In genomic region chr5:131747180-131748105, GRCh38 we compare ENCODE assay signal across 9 cellular contexts. TPM values are rescaled to one million over a fixed set of nuclear protein-coding genes. Genes with fewer than 3 reads are reported as not detected.
A peak's percentile ranks its signal among the peaks of the same experiment; 100 is the strongest.
DNase-seq lines count a peak whose midpoint lies in the region; ATAC-seq, FAIRE-seq and TF ChIP-seq lines count a peak whose summit lies in the region.
"Had no signal": no experiment of that assay in that cellular context is flagged by ENCODE, and none has a peak within 500 bp of the region (broad histone marks: within the 10 kb centered on the region; RNA-seq: fewer than 3 reads in every experiment).

No MANE protein-coding gene starts in this region.

- peak overlapping the region; percentile 97 for H3K27ac Mint-ChIP-seq in activated naive CD4-positive, alpha-beta T cell treated with anti-CD3 and anti-CD28 coated beads, Interleukin-2, amount 10 ng/mL, durations not matched to agents 7 days and 5 days
- H3K27ac Mint-ChIP-seq in activated T-helper 17 cell treated with anti-CD3 and anti-CD28 coated beads, Interleukin-2, amount 50 U/mL, for 72 hours = peak overlapping the region; percentile 29
- peak overlapping the region; percentile 84 for H3K27ac Mint-ChIP-seq in stimulated activated naive CD8-positive, alpha-beta T cell treated with anti-CD3 and anti-CD28 coated beads, Interleukin-15, Interleukin-2, amounts not matched to agents 100 ng/mL and 50 ng/mL, for 24 hours

- H3K4me3 ChIP-seq in aorta (ENCODE audit: low read length in 2 of 2) (no peak overlapping the region), kidney (ENCODE audit: low read length in 2 of 2) (no peak overlapping the region)

- H3K9ac ChIP-seq in kidney (ENCODE audit: low read length in 2 of 2) = no peak overlapping the region

- DNase-seq in activated naive CD4-positive, alpha-beta T cell treated with anti-CD3 and anti-CD28 coated beads, Interleukin-2, amount 10 ng/mL, durations not matched to agents 7 days and 5 days = no peak
- no peak for DNase-seq in activated naive CD4-positive, alpha-beta T cell treated with Interleukin-2 at 50 U/mL for 16 hours
- no peak for DNase-seq in aorta
- DNase-seq in kidney = no peak
- DNase-seq in caudate nucleus (lab: John Stamatoyannopoulos, UW) = no peak

- CTCF ChIA-PET in activated naive CD4-positive, alpha-beta T cell treated with anti-CD3 and anti-CD28 coated beads, Interleukin-2, amount 10 ng/mL, durations not matched to agents 7 days and 5 days (lab: Charles Lee) = no interaction called here

- H3K4me1 ChIP-seq in aorta (ENCODE audit: control insufficient read depth in 1 of 2, insufficient read depth in 2 of 2, low read length in 2 of 2) (no peaks in the 10 kb centered on the region), kidney (ENCODE audit: control insufficient read depth in 1 of 2, insufficient read depth in 1 of 2, low read depth in 1 of 2, low read length in 2 of 2) (no peaks in the 10 kb centered on the region)

- H3K4me3 Mint-ChIP-seq in activated naive CD4-positive, alpha-beta T cell treated with anti-CD3 and anti-CD28 coated beads, Interleukin-2, amount 10 ng/mL, durations not matched to agents 7 days and 5 days = peak overlapping the region; percentile 37
- peak overlapping the region; percentile 48 for H3K4me3 Mint-ChIP-seq in activated T-helper 17 cell treated with anti-CD3 and anti-CD28 coated beads, Interleukin-2, amount 50 U/mL, for 72 hours
- H3K4me3 Mint-ChIP-seq in stimulated activated naive CD8-positive, alpha-beta T cell treated with anti-CD3 and anti-CD28 coated beads, Interleukin-15, Interleukin-2, amounts not matched to agents 100 ng/mL and 50 ng/mL, for 24 hours = peak overlapping the region; percentile 63

- peak; percentile 56 for ATAC-seq in HG03442 (IDR thresholded peaks at IDR 0.05; ENCODE audit: unreplicated experiment)
- peak; percentile 94 for ATAC-seq in activated T-helper 17 cell treated with anti-CD3 and anti-CD28 coated beads, Interleukin-2, amount 50 U/mL, for 72 hours (replicated peaks)
- ATAC-seq in aorta (ENCODE audit: low FRiP score) = no peak

- H3K27me3 Mint-ChIP-seq in activated naive CD4-positive, alpha-beta T cell treated with anti-CD3 and anti-CD28 coated beads, Interleukin-2, amount 10 ng/mL, durations not matched to agents 7 days and 5 days = no peaks in the 10 kb centered on the region
- H3K27me3 Mint-ChIP-seq in activated T-helper 17 cell treated with anti-CD3 and anti-CD28 coated beads, Interleukin-2, amount 50 U/mL, for 72 hours = no peaks in the 10 kb centered on the region
- H3K27me3 Mint-ChIP-seq in stimulated activated naive CD8-positive, alpha-beta T cell treated with anti-CD3 and anti-CD28 coated beads, Interleukin-15, Interleukin-2, amounts not matched to agents 100 ng/mL and 50 ng/mL, for 24 hours = no peaks in the 10 kb centered on the region

- H3K36me3 ChIP-seq in aorta (ENCODE audit: control insufficient read depth in 1 of 2, insufficient read depth in 2 of 2, low read length in 1 of 2) = peaks cover 0 to 12% of the 10 kb centered on the region in 2 donors
- H3K36me3 ChIP-seq in kidney (ENCODE audit: control insufficient read depth in 1 of 2, insufficient read depth in 2 of 2, low read length in 2 of 2) = peaks cover 4 to 6% of the 10 kb centered on the region in 2 donors

- H3K9me3 ChIP-seq in aorta (ENCODE audit: control insufficient read depth, low read length) (no peaks in the 10 kb centered on the region), kidney (ENCODE audit: control insufficient read depth in 1 of 2, low read length in 2 of 2) (no peaks in the 10 kb centered on the region)

- no peaks in the 10 kb centered on the region for H3K27me3 ChIP-seq in aorta (ENCODE audit: control insufficient read depth in 1 of 2, insufficient read depth in 2 of 2, low read length in 1 of 2)

- peaks cover 47% of the 10 kb centered on the region for H3K36me3 Mint-ChIP-seq in activated naive CD4-positive, alpha-beta T cell treated with anti-CD3 and anti-CD28 coated beads, Interleukin-2, amount 10 ng/mL, durations not matched to agents 7 days and 5 days
- H3K36me3 Mint-ChIP-seq in activated T-helper 17 cell treated with anti-CD3 and anti-CD28 coated beads, Interleukin-2, amount 50 U/mL, for 72 hours (ENCODE audit: low read depth) = peaks cover 23% of the 10 kb centered on the region
- H3K36me3 Mint-ChIP-seq in stimulated activated naive CD8-positive, alpha-beta T cell treated with anti-CD3 and anti-CD28 coated beads, Interleukin-15, Interleukin-2, amounts not matched to agents 100 ng/mL and 50 ng/mL, for 24 hours (ENCODE audit: low read depth) = peaks cover 34% of the 10 kb centered on the region

- H3K9me3 Mint-ChIP-seq in activated naive CD4-positive, alpha-beta T cell treated with anti-CD3 and anti-CD28 coated beads, Interleukin-2, amount 10 ng/mL, durations not matched to agents 7 days and 5 days = no peaks in the 10 kb centered on the region
- H3K9me3 Mint-ChIP-seq in activated T-helper 17 cell treated with anti-CD3 and anti-CD28 coated beads, Interleukin-2, amount 50 U/mL, for 72 hours = no peaks in the 10 kb centered on the region
- no peaks in the 10 kb centered on the region for H3K9me3 Mint-ChIP-seq in stimulated activated naive CD8-positive, alpha-beta T cell treated with anti-CD3 and anti-CD28 coated beads, Interleukin-15, Interleukin-2, amounts not matched to agents 100 ng/mL and 50 ng/mL, for 24 hours

- TF ChIP-seq CTCF in kidney (IDR thresholded peaks at IDR 0.05; ENCODE audit: borderline replicate concordance, extremely low read depth, insufficient read depth) = no peak

- no peak for FAIRE-seq in kidney (lab: Jason Lieb, UNC)

- intact Hi-C loops in aorta (cut with DNase I) (no loop called here), kidney (cut with DNase I) (no loop called here)

- WGBS in aorta, 2 donors = 87 to 91% methylated on average over 6 of the region's 6 CpGs

- peaks cover 44% of the 10 kb centered on the region for H3K4me1 Mint-ChIP-seq in activated naive CD4-positive, alpha-beta T cell treated with anti-CD3 and anti-CD28 coated beads, Interleukin-2, amount 10 ng/mL, durations not matched to agents 7 days and 5 days
- H3K4me1 Mint-ChIP-seq in activated T-helper 17 cell treated with anti-CD3 and anti-CD28 coated beads, Interleukin-2, amount 50 U/mL, for 72 hours = peaks cover 24% of the 10 kb centered on the region
- H3K4me1 Mint-ChIP-seq in stimulated activated naive CD8-positive, alpha-beta T cell treated with anti-CD3 and anti-CD28 coated beads, Interleukin-15, Interleukin-2, amounts not matched to agents 100 ng/mL and 50 ng/mL, for 24 hours (ENCODE audit: low read depth) = peaks cover 40% of the 10 kb centered on the region

- no peak overlapping the region for H3K27ac ChIP-seq in aorta (ENCODE audit: low read depth in 1 of 2, low read length in 2 of 2)
- no peak overlapping the region for H3K27ac ChIP-seq in kidney (ENCODE audit: low read depth in 2 of 2, low read length in 2 of 2)
- no peak overlapping the region for H3K27ac ChIP-seq in caudate nucleus (ENCODE audit: low read depth, low read length)
- H3K27ac ChIP-seq: C4-2B had no signal

RNA-seq across cellular contexts. Expression of gene FNIP1, which starts 49.4 kb away (rescaled TPM):
- total RNA-seq in activated T-helper 17 cell treated with anti-CD3 and anti-CD28 coated beads, Interleukin-2, amount 50 U/mL, for 72 hours = 10 to 100 TPM; 17.5 to 30.4 TPM
- total RNA-seq in aorta (10 to 100 TPM; 43.2 to 50.0 TPM), kidney (31.1 TPM)
- polyA plus RNA-seq in aorta (1 to 10 TPM; 4.0 to 5.9 TPM), kidney (ENCODE audit: insufficient read depth, low read depth, low replicate concordance) (2.9 TPM)

Comparison
In these comparisons a context has a peak if more than half of its experiments do, and no peak if none do; other contexts are left out.
1. H3K27ac Mint-ChIP-seq: peak in every context shown above with its lines; median percentile 97 in activated naive CD4-positive, alpha-beta T cell treated with anti-CD3 and anti-CD28 coated beads, Interleukin-2, amount 10 ng/mL, durations not matched to agents 7 days and 5 days; 84 in stimulated activated naive CD8-positive, alpha-beta T cell treated with anti-CD3 and anti-CD28 coated beads, Interleukin-15, Interleukin-2, amounts not matched to agents 100 ng/mL and 50 ng/mL, for 24 hours; 29 in activated T-helper 17 cell treated with anti-CD3 and anti-CD28 coated beads, Interleukin-2, amount 50 U/mL, for 72 hours.